Comparison of ENCODE assay signal across 8 cellular contexts in genomic region chr20:43915209-43916072, GRCh38.
A peak's percentile ranks its signal among the peaks of the same experiment; 100 is the strongest.
DNase-seq lines count a peak whose midpoint lies in the region; ATAC-seq and TF ChIP-seq lines count a peak whose summit lies in the region.

No MANE protein-coding gene starts in this region.

- H3K9me3 Mint-ChIP-seq in activated naive CD8-positive, alpha-beta T cell treated with anti-CD3 and anti-CD28 coated beads, Interleukin-2, amount 50 U/mL, for 24 hours, result peaks cover 17% of the 10 kb centered on the region

- peaks cover 56% of the 10 kb centered on the region for H3K79me2 ChIP-seq in OCI-LY3 (ENCODE audit: low read length)

- peaks cover 43% of the 10 kb centered on the region for H3K4me1 Mint-ChIP-seq in activated naive CD8-positive, alpha-beta T cell treated with anti-CD3 and anti-CD28 coated beads, Interleukin-2, amount 50 U/mL, for 24 hours

- peak; percentile 29 for DNase-seq in activated naive CD8-positive, alpha-beta T cell treated with anti-CD3 and anti-CD28 coated beads, Interleukin-2, amount 50 U/mL, for 24 hours
- DNase-seq in stimulated activated CD4-positive, alpha-beta T cell treated with anti-CD3 and anti-CD28 coated beads, Interleukin-4, amount 100 ng/mL, for 1 hour, result peak; percentile 42
- no peak for DNase-seq in kidney glomerular epithelial cell (lab: John Stamatoyannopoulos, UW)

- ATAC-seq in GM18505 (IDR thresholded peaks at IDR 0.05; ENCODE audit: unreplicated experiment) (peak; percentile 17), GM18511 (IDR thresholded peaks at IDR 0.05; ENCODE audit: unreplicated experiment) (no peak), GM21526 (IDR thresholded peaks at IDR 0.05; ENCODE audit: low FRiP score, unreplicated experiment) (no peak)
- peak; percentile 31 for ATAC-seq in activated naive CD8-positive, alpha-beta T cell treated with anti-CD3 and anti-CD28 coated beads, Interleukin-2, amount 50 U/mL, for 24 hours

- peak overlapping the region; percentile 73 for H3K4me2 ChIP-seq in OCI-LY3 (ENCODE audit: low read length)

- H3K36me3 ChIP-seq in OCI-LY3 (replicated peaks; ENCODE audit: low read depth, low read length) (peaks cover 28% of the 10 kb centered on the region), iPS-20b (ENCODE audit: insufficient read depth, low read depth, low read length) (no peaks in the 10 kb centered on the region)

- H3K36me3 Mint-ChIP-seq in activated naive CD8-positive, alpha-beta T cell treated with anti-CD3 and anti-CD28 coated beads, Interleukin-2, amount 50 U/mL, for 24 hours (ENCODE audit: low read depth), result peaks cover 14% of the 10 kb centered on the region

- H3K27ac ChIP-seq in OCI-LY3 (ENCODE audit: low read length), result peak overlapping the region; percentile 76
- H3K27ac ChIP-seq in iPS-20b (ENCODE audit: low read length), result no peak overlapping the region

- no peak; the same call in 1 of the 2 replicates for TF ChIP-seq CTCF in OCI-LY3 (IDR thresholded peaks at IDR 0.05; ENCODE audit: low read depth, low read length)

- H3K9ac ChIP-seq in OCI-LY3 (ENCODE audit: low read length) (peak overlapping the region; percentile 94), iPS-20b (ENCODE audit: low read depth, low read length) (no peak overlapping the region)

- H3K27ac Mint-ChIP-seq in activated naive CD8-positive, alpha-beta T cell treated with anti-CD3 and anti-CD28 coated beads, Interleukin-2, amount 50 U/mL, for 24 hours, result peak overlapping the region; percentile 65

- H2AFZ ChIP-seq in OCI-LY3 (ENCODE audit: low read depth, low read length), result no peak overlapping the region

- peaks cover 14% of the 10 kb centered on the region; the same call in 1 of the 2 replicates for H3K9me3 ChIP-seq in OCI-LY3 (ENCODE audit: insufficient read depth, low read length)
- H3K9me3 ChIP-seq in iPS-20b (ENCODE audit: insufficient read depth, low read depth, low read length), result peaks cover 9% of the 10 kb centered on the region; the same call in 1 of the 2 replicates

- peak overlapping the region; percentile 78 for H3K4me3 Mint-ChIP-seq in activated naive CD8-positive, alpha-beta T cell treated with anti-CD3 and anti-CD28 coated beads, Interleukin-2, amount 50 U/mL, for 24 hours

- H4K20me1 ChIP-seq in OCI-LY3 (ENCODE audit: insufficient read depth, low read length), result peaks cover 37% of the 10 kb centered on the region

- H3K4me1 ChIP-seq in OCI-LY3 (ENCODE audit: low read length) (peaks cover 40% of the 10 kb centered on the region), iPS-20b (ENCODE audit: insufficient read depth, low read length) (no peaks in the 10 kb centered on the region)

- no peak for TF ChIP-seq POLR2A in GM18505 (IDR thresholded peaks at IDR 0.05; ENCODE audit: borderline replicate concordance, extremely low read depth, insufficient read depth, insufficient read length)

- peak overlapping the region; percentile 81 for H3K4me3 ChIP-seq in OCI-LY3 (ENCODE audit: low read length)
- H3K4me3 ChIP-seq in iPS-20b (ENCODE audit: low read length), result peak overlapping the region; percentile 65

- peaks cover 63% of the 10 kb centered on the region for H3K27me3 Mint-ChIP-seq in activated naive CD8-positive, alpha-beta T cell treated with anti-CD3 and anti-CD28 coated beads, Interleukin-2, amount 50 U/mL, for 24 hours

- H3K27me3 ChIP-seq in OCI-LY3 (ENCODE audit: low read depth, low read length) (no peaks in the 10 kb centered on the region), iPS-20b (ENCODE audit: insufficient read depth, low read length) (peaks cover 52% of the 10 kb centered on the region)

Comparison
In these comparisons a context has a peak if more than half of its experiments do, and no peak if none do; other contexts are left out.
1. ATAC-seq: peak in GM18505 (single experiment) and activated naive CD8-positive, alpha-beta T cell treated with anti-CD3 and anti-CD28 coated beads, Interleukin-2, amount 50 U/mL, for 24 hours (single experiment); none in GM18511 (single experiment) and GM21526 (single experiment).